Comparison of ENCODE assay signal across 7 cellular contexts in genomic region chr20:50450961-50451752, GRCh38. TPM values are rescaled to one million over a fixed set of nuclear protein-coding genes. Genes with fewer than 3 reads are reported as not detected.
DNase-seq lines count a peak whose midpoint lies in the region; ATAC-seq and TF ChIP-seq lines count a peak whose summit lies in the region.

No MANE protein-coding gene starts in this region.

- no peak overlapping the region for H2BK5ac ChIP-seq in H9 (ENCODE audit: insufficient read length, low read length)
- no peak overlapping the region for H2BK5ac ChIP-seq in neuronal stem cell (ENCODE audit: low read length)

- H3K14ac ChIP-seq in H9 (ENCODE audit: insufficient read depth, low read length) (no peak overlapping the region), neuronal stem cell (ENCODE audit: low read length) (peak overlapping the region; percentile 73)

- H3K56ac ChIP-seq in H9 (ENCODE audit: insufficient read length, low read depth, low read length): no peak overlapping the region

- H3K36me3 Mint-ChIP-seq in H9 (ENCODE audit: insufficient read depth in 1 of 3, low read depth in 3 of 3): no peaks in the 10 kb centered on the region

- H4K20me1 ChIP-seq in H9 (ENCODE audit: control insufficient read depth, insufficient read depth, insufficient read length): no peaks in the 10 kb centered on the region

- H3K27me3 Mint-ChIP-seq in H9 (ENCODE audit: low read depth): peaks cover 3% of the 10 kb centered on the region

- H3T11ph ChIP-seq in H9 (ENCODE audit: low read length): no peak overlapping the region

- no peaks in the 10 kb centered on the region for H3K79me2 ChIP-seq in H9 (ENCODE audit: insufficient read depth, low read length)

- H3K4me3 ChIP-seq in coronary artery: peak overlapping the region; percentile 53
- H3K4me3 ChIP-seq in neuronal stem cell (ENCODE audit: low read length in 2 of 2): no peak overlapping the region

- no peak for TF ChIP-seq CTCF in H9 (conservative IDR thresholded peaks at IDR 0.05)
- no peak for TF ChIP-seq CTCF in coronary artery (IDR thresholded peaks at IDR 0.05)

- no peak overlapping the region for H2BK20ac ChIP-seq in H9 (ENCODE audit: low read depth, low read length, poor library complexity, severe bottlenecking)

- no CpG with 5 or more reads among the region's 19 CpGs for WGBS in H9 (ENCODE audit: extremely low coverage, insufficient read length, low lambda C conversion rate)
- no CpG with 5 or more reads among the region's 19 CpGs for WGBS in neuronal stem cell (ENCODE audit: extremely low coverage in 2 of 2, insufficient read length in 2 of 2, insufficient replicate concordance in 1 of 2), 2 donors

- H4K91ac ChIP-seq in H9 (ENCODE audit: insufficient read length, low read depth, low read length): no peak overlapping the region
- H4K91ac ChIP-seq in neuronal stem cell (ENCODE audit: low read depth, low read length, poor library complexity): no peak overlapping the region

- peak; percentile 77 for DNase-seq in H9
- peak; percentile 99 for DNase-seq in MV-4-11 (lab: John Stamatoyannopoulos, UW)
- DNase-seq in coronary artery (ENCODE audit: low spot score): no peak
- no peak for DNase-seq in neuronal stem cell (ENCODE audit: low spot score)
- no peak for DNase-seq in kidney tubule cell (ENCODE audit: low spot score)
- DNase-seq in globus pallidus (ENCODE audit: low spot score): no peak

- no peak overlapping the region for H3K4ac ChIP-seq in H9 (ENCODE audit: low read depth, low read length)
- H3K4ac ChIP-seq in neuronal stem cell (ENCODE audit: low read length): no peak overlapping the region

- H4K5ac ChIP-seq in H9 (ENCODE audit: insufficient read length, low read depth, low read length): no peak overlapping the region

- no peaks in the 10 kb centered on the region for H3K36me3 ChIP-seq in neuronal stem cell (replicated peaks in 1 of 2; ENCODE audit: control insufficient read depth in 2 of 2, insufficient read depth in 2 of 2, low read length in 2 of 2)

- H2BK12ac ChIP-seq in H9 (ENCODE audit: insufficient read length, low read depth, low read length) (no peak overlapping the region), neuronal stem cell (ENCODE audit: low read length) (no peak overlapping the region)

- no peak overlapping the region for H4K8ac ChIP-seq in H9 (replicated peaks; ENCODE audit: insufficient read length, low read depth, low read length)
- H4K8ac ChIP-seq in neuronal stem cell (ENCODE audit: low read depth, low read length): no peak overlapping the region

- peak overlapping the region in 1 of 2 experiments; percentile 36; a peak in 2 of 5 replicates for H3K4me3 Mint-ChIP-seq in H9

- H2BK120ac ChIP-seq in H9 (ENCODE audit: low read depth, low read length, poor library complexity, severe bottlenecking) (no peak overlapping the region), neuronal stem cell (ENCODE audit: low read depth, low read length) (no peak overlapping the region)

- no peak overlapping the region for H3K9ac ChIP-seq in H9 (ENCODE audit: extremely low read depth, insufficient read length, low read length)
- H3K9ac ChIP-seq in neuronal stem cell (ENCODE audit: low read depth, low read length, poor library complexity): peak overlapping the region; percentile 54

- H2AFZ ChIP-seq in H9 (ENCODE audit: low read length) (no peak overlapping the region), neuronal stem cell (ENCODE audit: low read length) (peak overlapping the region; percentile 77)

- H3K4me1 ChIP-seq in H9 (ENCODE audit: insufficient read depth, low read length): no peaks in the 10 kb centered on the region; the same call in 1 of the 2 replicates
- H3K4me1 ChIP-seq in neuronal stem cell (ENCODE audit: control insufficient read depth in 2 of 2, insufficient read depth in 1 of 2, low read depth in 1 of 2, low read length in 2 of 2): peaks cover 0 to 6% of the 10 kb centered on the region in 2 donors

- no peak overlapping the region for H3K23ac ChIP-seq in H9 (ENCODE audit: insufficient read length, low read depth, low read length)
- H3K23ac ChIP-seq in neuronal stem cell (ENCODE audit: low read depth, low read length, poor library complexity): no peak overlapping the region

- peaks cover 0 to 4% of the 10 kb centered on the region in 2 experiments; a peak in 2 of 5 replicates for H3K9me3 Mint-ChIP-seq in H9

- H3K4me2 ChIP-seq in H9 (ENCODE audit: insufficient read depth, insufficient read length, low read length) (no peak overlapping the region), neuronal stem cell (ENCODE audit: insufficient read depth, low read length, poor library complexity, severe bottlenecking) (no peak overlapping the region)

- H2AK5ac ChIP-seq in H9 (ENCODE audit: insufficient read length, low read length) (no peak overlapping the region), neuronal stem cell (ENCODE audit: low read depth, low read length) (no peak overlapping the region)

- H3K79me1 ChIP-seq in H9 (ENCODE audit: insufficient read depth, low read depth, low read length, poor library complexity, severe bottlenecking) (no peaks in the 10 kb centered on the region), neuronal stem cell (ENCODE audit: low read depth, low read length) (no peaks in the 10 kb centered on the region)

- H3K27ac ChIP-seq in H9 (ENCODE audit: insufficient read length, low read depth, low read length): no peak overlapping the region
- peak overlapping the region; percentile 56 to 87 for H3K27ac ChIP-seq in coronary artery
- H3K27ac ChIP-seq in neuronal stem cell (replicated peaks; ENCODE audit: low read length): no peak overlapping the region

- H3K4me1 Mint-ChIP-seq in H9: peaks cover 15 to 16% of the 10 kb centered on the region in 2 experiments

- H3K27me3 ChIP-seq in H9 (ENCODE audit: insufficient read depth, low read length) (no peaks in the 10 kb centered on the region), neuronal stem cell (ENCODE audit: control insufficient read depth in 3 of 3, insufficient read depth in 3 of 3, low read depth in 1 of 3, low read length in 3 of 3) (peaks cover 0 to 25% (median 0%) of the 10 kb centered on the region in 3 experiments)

- ATAC-seq in GM18520 (IDR thresholded peaks at IDR 0.05; ENCODE audit: unreplicated experiment): peak; percentile 66

- H3K18ac ChIP-seq in H9 (ENCODE audit: insufficient read length, low read depth, low read length) (no peak overlapping the region), neuronal stem cell (ENCODE audit: low read length) (peak overlapping the region; percentile 20)

- H3K9me3 ChIP-seq in H9 (ENCODE audit: control insufficient read depth, low read depth, low read length) (no peaks in the 10 kb centered on the region), neuronal stem cell (replicated peaks in 1 of 2; ENCODE audit: control insufficient read depth in 2 of 2, insufficient read depth in 1 of 2, low read depth in 1 of 2, low read length in 2 of 2) (peaks cover 0 to 3% of the 10 kb centered on the region in 2 donors)

- H2BK15ac ChIP-seq in H9 (ENCODE audit: low read depth, low read length) (no peak overlapping the region), neuronal stem cell (ENCODE audit: low read length) (peak overlapping the region; percentile 32)

- peak overlapping the region; percentile 15 to 81 (median 65); a peak in 5 of 7 replicates for H3K27ac Mint-ChIP-seq in H9

- H3K23me2 ChIP-seq in H9 (ENCODE audit: insufficient read length, low read depth, low read length, poor library complexity, severe bottlenecking): no peaks in the 10 kb centered on the region

RNA-seq across cellular contexts. Expression of gene PTPN1, which starts 59.0 kb away (rescaled TPM):
- total RNA-seq in H9 (2021): 30.8 and 30.9 TPM in 2 replicates
- polyA plus RNA-seq in neuronal stem cell (2013, experiment 1 of 2): 30.8 TPM
- 29.7 TPM for polyA plus RNA-seq in neuronal stem cell (2013, experiment 2 of 2)

Comparison
In these comparisons a context has a peak if more than half of its experiments do, and no peak if none do; other contexts are left out.
1. DNase-seq: peak in H9 (single experiment) and MV-4-11 (single experiment); none in coronary artery (single experiment), neuronal stem cell (single experiment), kidney tubule cell (single experiment) and globus pallidus (single experiment).
2. H3K27ac ChIP-seq: peak in coronary artery (2 of 2); none in H9 (single experiment) and neuronal stem cell (single experiment).